ENCODE assay signal across 1 cellular context in the genomic region with DNA sequence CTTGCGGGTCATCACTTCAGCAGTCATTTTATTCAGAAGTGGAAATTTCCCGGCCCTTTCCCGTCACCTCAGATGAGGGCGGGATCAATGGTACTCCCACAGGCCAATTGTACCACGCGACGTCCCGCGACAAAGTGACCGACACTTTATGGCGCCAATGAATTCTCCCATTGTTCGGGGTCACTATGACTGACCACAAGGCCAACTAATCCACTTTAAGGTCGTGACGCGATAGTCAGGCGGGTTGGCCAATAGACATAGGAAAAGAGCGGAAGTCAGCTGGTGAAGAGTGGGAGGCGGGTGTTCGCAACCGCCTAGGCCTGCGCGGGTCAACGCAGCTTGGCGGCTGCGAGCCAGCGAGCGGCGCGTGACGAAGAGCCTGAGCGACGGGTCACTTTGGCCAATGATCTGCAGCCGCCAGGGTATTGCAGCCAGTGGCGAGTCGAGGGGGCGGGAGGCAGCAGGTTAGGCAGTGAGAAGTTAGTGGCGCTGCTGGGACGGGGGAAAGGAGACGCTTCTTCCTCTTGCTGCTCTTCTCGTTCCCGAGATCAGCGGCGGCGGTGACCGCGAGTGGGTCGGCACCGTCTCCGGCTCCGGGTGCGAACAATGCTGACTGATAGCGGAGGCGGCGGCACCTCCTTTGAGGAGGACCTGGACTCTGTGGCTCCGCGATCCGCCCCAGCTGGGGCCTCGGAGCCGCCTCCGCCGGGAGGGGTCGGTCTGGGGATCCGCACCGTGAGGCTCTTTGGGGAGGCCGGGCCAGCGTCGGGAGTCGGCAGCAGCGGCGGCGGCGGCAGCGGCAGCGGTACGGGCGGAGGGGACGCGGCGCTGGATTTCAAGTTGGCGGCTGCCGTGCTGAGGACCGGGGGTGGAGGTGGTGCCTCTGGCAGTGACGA.
TF ChIP-seq lines count a peak whose summit lies in the region.

A gene with protein sequence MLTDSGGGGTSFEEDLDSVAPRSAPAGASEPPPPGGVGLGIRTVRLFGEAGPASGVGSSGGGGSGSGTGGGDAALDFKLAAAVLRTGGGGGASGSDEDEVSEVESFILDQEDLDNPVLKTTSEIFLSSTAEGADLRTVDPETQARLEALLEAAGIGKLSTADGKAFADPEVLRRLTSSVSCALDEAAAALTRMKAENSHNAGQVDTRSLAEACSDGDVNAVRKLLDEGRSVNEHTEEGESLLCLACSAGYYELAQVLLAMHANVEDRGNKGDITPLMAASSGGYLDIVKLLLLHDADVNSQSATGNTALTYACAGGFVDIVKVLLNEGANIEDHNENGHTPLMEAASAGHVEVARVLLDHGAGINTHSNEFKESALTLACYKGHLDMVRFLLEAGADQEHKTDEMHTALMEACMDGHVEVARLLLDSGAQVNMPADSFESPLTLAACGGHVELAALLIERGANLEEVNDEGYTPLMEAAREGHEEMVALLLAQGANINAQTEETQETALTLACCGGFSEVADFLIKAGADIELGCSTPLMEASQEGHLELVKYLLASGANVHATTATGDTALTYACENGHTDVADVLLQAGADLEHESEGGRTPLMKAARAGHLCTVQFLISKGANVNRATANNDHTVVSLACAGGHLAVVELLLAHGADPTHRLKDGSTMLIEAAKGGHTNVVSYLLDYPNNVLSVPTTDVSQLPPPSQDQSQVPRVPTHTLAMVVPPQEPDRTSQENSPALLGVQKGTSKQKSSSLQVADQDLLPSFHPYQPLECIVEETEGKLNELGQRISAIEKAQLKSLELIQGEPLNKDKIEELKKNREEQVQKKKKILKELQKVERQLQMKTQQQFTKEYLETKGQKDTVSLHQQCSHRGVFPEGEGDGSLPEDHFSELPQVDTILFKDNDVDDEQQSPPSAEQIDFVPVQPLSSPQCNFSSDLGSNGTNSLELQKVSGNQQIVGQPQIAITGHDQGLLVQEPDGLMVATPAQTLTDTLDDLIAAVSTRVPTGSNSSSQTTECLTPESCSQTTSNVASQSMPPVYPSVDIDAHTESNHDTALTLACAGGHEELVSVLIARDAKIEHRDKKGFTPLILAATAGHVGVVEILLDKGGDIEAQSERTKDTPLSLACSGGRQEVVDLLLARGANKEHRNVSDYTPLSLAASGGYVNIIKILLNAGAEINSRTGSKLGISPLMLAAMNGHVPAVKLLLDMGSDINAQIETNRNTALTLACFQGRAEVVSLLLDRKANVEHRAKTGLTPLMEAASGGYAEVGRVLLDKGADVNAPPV (N-terminal part only) (plus strand): TSS at position 472 of the 896 bp plus-strand sequence. CDS start 135 bp downstream, at position 607.

TF ChIP-seq in K562, 482 proteins besides CTCF, POLR2A, EP300 and RAD21 (continued from another document and continues in another):
- TF ChIP-seq, protein P1, sequence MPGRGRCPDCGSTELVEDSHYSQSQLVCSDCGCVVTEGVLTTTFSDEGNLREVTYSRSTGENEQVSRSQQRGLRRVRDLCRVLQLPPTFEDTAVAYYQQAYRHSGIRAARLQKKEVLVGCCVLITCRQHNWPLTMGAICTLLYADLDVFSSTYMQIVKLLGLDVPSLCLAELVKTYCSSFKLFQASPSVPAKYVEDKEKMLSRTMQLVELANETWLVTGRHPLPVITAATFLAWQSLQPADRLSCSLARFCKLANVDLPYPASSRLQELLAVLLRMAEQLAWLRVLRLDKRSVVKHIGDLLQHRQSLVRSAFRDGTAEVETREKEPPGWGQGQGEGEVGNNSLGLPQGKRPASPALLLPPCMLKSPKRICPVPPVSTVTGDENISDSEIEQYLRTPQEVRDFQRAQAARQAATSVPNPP (IDR thresholded peaks at IDR 0.05; ENCODE audit: borderline replicate concordance, insufficient read depth, insufficient read length): no peak
- no peak for TF ChIP-seq KLF13 (tag; IDR thresholded peaks at IDR 0.05; ENCODE audit: borderline replicate concordance, low read depth)
- TF ChIP-seq ELF4 (CRISPR knock-in tag; IDR thresholded peaks at IDR 0.05): 0 out of 2 replicates have a peak, but pooled peaks have one; percentile 18
- TF ChIP-seq MIER1 (IDR thresholded peaks at IDR 0.05; ENCODE audit: low read depth): no peak
- TF ChIP-seq CHCHD3 (CRISPR knock-in tag; IDR thresholded peaks at IDR 0.05): 0 out of 2 replicates have a peak, but pooled peaks have one; percentile 12
- no peak for TF ChIP-seq NCOA1 (IDR thresholded peaks at IDR 0.05; ENCODE audit: low read depth)
- peak; percentile 97 for TF ChIP-seq GABPA (tag; conservative IDR thresholded peaks at IDR 0.05; ENCODE audit: low read depth)
- TF ChIP-seq, protein P2, sequence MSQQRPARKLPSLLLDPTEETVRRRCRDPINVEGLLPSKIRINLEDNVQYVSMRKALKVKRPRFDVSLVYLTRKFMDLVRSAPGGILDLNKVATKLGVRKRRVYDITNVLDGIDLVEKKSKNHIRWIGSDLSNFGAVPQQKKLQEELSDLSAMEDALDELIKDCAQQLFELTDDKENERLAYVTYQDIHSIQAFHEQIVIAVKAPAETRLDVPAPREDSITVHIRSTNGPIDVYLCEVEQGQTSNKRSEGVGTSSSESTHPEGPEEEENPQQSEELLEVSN (IDR thresholded peaks at IDR 0.05; ENCODE audit: borderline replicate concordance in 1 of 2, extremely low read depth in 1 of 2, insufficient read depth in 1 of 2, insufficient read length in 1 of 2, low read depth in 1 of 2, low read length in 1 of 2, poor library complexity in 1 of 2, severe bottlenecking in 1 of 2): no peak
- TF ChIP-seq MCM3 (IDR thresholded peaks at IDR 0.05): no peak
- TF ChIP-seq, protein P3, sequence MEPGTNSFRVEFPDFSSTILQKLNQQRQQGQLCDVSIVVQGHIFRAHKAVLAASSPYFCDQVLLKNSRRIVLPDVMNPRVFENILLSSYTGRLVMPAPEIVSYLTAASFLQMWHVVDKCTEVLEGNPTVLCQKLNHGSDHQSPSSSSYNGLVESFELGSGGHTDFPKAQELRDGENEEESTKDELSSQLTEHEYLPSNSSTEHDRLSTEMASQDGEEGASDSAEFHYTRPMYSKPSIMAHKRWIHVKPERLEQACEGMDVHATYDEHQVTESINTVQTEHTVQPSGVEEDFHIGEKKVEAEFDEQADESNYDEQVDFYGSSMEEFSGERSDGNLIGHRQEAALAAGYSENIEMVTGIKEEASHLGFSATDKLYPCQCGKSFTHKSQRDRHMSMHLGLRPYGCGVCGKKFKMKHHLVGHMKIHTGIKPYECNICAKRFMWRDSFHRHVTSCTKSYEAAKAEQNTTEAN (CRISPR knock-in tag; IDR thresholded peaks at IDR 0.05): no peak
- TF ChIP-seq, protein P4, sequence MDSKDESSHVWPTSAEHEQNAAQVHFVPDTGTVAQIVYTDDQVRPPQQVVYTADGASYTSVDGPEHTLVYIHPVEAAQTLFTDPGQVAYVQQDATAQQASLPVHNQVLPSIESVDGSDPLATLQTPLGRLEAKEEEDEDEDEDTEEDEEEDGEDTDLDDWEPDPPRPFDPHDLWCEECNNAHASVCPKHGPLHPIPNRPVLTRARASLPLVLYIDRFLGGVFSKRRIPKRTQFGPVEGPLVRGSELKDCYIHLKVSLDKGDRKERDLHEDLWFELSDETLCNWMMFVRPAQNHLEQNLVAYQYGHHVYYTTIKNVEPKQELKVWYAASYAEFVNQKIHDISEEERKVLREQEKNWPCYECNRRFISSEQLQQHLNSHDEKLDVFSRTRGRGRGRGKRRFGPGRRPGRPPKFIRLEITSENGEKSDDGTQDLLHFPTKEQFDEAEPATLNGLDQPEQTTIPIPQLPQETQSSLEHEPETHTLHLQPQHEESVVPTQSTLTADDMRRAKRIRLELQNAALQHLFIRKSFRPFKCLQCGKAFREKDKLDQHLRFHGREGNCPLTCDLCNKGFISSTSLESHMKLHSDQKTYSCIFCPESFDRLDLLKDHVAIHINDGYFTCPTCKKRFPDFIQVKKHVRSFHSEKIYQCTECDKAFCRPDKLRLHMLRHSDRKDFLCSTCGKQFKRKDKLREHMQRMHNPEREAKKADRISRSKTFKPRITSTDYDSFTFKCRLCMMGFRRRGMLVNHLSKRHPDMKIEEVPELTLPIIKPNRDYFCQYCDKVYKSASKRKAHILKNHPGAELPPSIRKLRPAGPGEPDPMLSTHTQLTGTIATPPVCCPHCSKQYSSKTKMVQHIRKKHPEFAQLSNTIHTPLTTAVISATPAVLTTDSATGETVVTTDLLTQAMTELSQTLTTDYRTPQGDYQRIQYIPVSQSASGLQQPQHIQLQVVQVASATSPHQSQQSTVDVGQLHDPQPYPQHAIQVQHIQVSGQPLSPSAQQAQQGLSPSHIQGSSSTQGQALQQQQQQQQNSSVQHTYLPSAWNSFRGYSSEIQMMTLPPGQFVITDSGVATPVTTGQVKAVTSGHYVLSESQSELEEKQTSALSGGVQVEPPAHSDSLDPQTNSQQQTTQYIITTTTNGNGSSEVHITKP (IDR thresholded peaks at IDR 0.05; ENCODE audit: partially characterized antibody): no peak
- no peak for TF ChIP-seq PTBP1 (IDR thresholded peaks at IDR 0.05; ENCODE audit: low read depth, low read length)
- no peak for TF ChIP-seq KLF10 (CRISPR knock-in tag; IDR thresholded peaks at IDR 0.05)
- TF ChIP-seq, protein P5, sequence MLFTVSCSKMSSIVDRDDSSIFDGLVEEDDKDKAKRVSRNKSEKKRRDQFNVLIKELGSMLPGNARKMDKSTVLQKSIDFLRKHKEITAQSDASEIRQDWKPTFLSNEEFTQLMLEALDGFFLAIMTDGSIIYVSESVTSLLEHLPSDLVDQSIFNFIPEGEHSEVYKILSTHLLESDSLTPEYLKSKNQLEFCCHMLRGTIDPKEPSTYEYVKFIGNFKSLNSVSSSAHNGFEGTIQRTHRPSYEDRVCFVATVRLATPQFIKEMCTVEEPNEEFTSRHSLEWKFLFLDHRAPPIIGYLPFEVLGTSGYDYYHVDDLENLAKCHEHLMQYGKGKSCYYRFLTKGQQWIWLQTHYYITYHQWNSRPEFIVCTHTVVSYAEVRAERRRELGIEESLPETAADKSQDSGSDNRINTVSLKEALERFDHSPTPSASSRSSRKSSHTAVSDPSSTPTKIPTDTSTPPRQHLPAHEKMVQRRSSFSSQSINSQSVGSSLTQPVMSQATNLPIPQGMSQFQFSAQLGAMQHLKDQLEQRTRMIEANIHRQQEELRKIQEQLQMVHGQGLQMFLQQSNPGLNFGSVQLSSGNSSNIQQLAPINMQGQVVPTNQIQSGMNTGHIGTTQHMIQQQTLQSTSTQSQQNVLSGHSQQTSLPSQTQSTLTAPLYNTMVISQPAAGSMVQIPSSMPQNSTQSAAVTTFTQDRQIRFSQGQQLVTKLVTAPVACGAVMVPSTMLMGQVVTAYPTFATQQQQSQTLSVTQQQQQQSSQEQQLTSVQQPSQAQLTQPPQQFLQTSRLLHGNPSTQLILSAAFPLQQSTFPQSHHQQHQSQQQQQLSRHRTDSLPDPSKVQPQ (CRISPR knock-in tag; IDR thresholded peaks at IDR 0.05; ENCODE audit: borderline replicate concordance): no peak
- TF ChIP-seq YBX1 (IDR thresholded peaks at IDR 0.05): no peak
- TF ChIP-seq POLR2G (IDR thresholded peaks at IDR 0.05; ENCODE audit: low read depth, low read length): peak; percentile 96
- no peak for TF ChIP-seq SAP30 (IDR thresholded peaks at IDR 0.05; ENCODE audit: borderline replicate concordance, insufficient read depth, low read depth, low read length, poor library complexity, severe bottlenecking)
- TF ChIP-seq RBM39 (optimal IDR thresholded peaks at IDR 0.05; ENCODE audit: low read depth, low read length): no peak
- no peak for TF ChIP-seq ZNF239 (CRISPR knock-in tag; IDR thresholded peaks at IDR 0.05)
- TF ChIP-seq TRIM28 (IDR thresholded peaks at IDR 0.05): no peak
- TF ChIP-seq NR4A1 (CRISPR knock-in tag; IDR thresholded peaks at IDR 0.05): peak; percentile 69; the same call in 1 of the 2 replicates
- no peak for TF ChIP-seq NR4A1 (tag; IDR thresholded peaks at IDR 0.05)
- TF ChIP-seq, protein P6, sequence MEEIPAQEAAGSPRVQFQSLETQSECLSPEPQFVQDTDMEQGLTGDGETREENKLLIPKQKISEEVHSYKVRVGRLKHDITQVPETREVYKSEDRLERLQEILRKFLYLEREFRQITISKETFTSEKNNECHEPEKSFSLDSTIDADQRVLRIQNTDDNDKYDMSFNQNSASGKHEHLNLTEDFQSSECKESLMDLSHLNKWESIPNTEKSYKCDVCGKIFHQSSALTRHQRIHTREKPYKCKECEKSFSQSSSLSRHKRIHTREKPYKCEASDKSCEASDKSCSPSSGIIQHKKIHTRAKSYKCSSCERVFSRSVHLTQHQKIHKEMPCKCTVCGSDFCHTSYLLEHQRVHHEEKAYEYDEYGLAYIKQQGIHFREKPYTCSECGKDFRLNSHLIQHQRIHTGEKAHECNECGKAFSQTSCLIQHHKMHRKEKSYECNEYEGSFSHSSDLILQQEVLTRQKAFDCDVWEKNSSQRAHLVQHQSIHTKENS (CRISPR knock-in tag; IDR thresholded peaks at IDR 0.05): no peak
- no peak for TF ChIP-seq ZNF174 (CRISPR knock-in tag; IDR thresholded peaks at IDR 0.05)
- TF ChIP-seq, protein P7, sequence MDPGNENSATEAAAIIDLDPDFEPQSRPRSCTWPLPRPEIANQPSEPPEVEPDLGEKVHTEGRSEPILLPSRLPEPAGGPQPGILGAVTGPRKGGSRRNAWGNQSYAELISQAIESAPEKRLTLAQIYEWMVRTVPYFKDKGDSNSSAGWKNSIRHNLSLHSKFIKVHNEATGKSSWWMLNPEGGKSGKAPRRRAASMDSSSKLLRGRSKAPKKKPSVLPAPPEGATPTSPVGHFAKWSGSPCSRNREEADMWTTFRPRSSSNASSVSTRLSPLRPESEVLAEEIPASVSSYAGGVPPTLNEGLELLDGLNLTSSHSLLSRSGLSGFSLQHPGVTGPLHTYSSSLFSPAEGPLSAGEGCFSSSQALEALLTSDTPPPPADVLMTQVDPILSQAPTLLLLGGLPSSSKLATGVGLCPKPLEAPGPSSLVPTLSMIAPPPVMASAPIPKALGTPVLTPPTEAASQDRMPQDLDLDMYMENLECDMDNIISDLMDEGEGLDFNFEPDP (CRISPR knock-in tag; IDR thresholded peaks at IDR 0.05): no peak
- 0 out of 4 replicates have a peak, but pooled peaks of 1 of the 2 experiments have one; percentile 44 for TF ChIP-seq SRF (CRISPR knock-in tag; IDR thresholded peaks at IDR 0.05)
- 0 out of 2 replicates have a peak, but pooled peaks have one; percentile 35 for TF ChIP-seq ZNF12 (CRISPR knock-in tag; IDR thresholded peaks at IDR 0.05)
- no peak for TF ChIP-seq HNRNPK (IDR thresholded peaks at IDR 0.05; ENCODE audit: low read depth, low read length, poor library complexity, severe bottlenecking)
- TF ChIP-seq, protein P8, sequence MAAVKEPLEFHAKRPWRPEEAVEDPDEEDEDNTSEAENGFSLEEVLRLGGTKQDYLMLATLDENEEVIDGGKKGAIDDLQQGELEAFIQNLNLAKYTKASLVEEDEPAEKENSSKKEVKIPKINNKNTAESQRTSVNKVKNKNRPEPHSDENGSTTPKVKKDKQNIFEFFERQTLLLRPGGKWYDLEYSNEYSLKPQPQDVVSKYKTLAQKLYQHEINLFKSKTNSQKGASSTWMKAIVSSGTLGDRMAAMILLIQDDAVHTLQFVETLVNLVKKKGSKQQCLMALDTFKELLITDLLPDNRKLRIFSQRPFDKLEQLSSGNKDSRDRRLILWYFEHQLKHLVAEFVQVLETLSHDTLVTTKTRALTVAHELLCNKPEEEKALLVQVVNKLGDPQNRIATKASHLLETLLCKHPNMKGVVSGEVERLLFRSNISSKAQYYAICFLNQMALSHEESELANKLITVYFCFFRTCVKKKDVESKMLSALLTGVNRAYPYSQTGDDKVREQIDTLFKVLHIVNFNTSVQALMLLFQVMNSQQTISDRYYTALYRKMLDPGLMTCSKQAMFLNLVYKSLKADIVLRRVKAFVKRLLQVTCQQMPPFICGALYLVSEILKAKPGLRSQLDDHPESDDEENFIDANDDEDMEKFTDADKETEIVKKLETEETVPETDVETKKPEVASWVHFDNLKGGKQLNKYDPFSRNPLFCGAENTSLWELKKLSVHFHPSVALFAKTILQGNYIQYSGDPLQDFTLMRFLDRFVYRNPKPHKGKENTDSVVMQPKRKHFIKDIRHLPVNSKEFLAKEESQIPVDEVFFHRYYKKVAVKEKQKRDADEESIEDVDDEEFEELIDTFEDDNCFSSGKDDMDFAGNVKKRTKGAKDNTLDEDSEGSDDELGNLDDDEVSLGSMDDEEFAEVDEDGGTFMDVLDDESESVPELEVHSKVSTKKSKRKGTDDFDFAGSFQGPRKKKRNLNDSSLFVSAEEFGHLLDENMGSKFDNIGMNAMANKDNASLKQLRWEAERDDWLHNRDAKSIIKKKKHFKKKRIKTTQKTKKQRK (IDR thresholded peaks at IDR 0.05; ENCODE audit: borderline replicate concordance, low read depth, low read length): peak; percentile 99
- TF ChIP-seq JUNB (CRISPR knock-in tag; conservative IDR thresholded peaks at IDR 0.05): 0 out of 2 replicates have a peak, but pooled peaks have one; percentile 32
